ENCODE assay signal across 8 cellular contexts in the genomic region with DNA sequence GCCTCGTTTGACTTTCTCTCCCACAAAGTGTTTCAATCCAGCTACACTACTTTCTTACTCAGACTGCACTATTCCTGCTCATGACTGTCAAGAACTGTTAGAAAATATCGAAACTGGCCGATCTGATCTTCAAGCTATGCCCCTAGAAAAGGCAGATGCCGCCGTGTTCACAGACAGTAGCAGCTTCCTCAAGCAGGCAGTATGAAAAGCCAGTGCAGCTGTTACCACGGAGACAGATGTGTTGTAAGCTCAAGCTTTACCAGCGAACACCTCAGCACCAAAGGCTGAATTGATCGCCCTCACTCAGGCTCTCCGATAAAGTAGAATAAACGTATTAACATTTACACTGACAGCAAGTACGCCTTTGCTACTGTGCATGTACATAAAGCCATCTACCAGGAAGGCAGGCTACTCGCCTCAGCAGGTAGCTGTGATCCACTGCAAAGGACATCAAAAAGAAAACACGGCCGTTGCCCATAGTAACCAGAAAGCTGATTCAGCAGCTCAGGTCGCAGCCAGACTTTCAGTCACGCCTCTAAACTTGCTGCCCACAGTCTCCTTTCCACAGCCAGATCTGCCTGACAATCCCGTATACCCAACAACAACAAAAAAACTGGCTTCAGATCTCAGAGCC.
A peak's percentile ranks its signal among the peaks of the same experiment; 100 is the strongest.
DNase-seq lines count a peak whose midpoint lies in the region; ATAC-seq and TF ChIP-seq lines count a peak whose summit lies in the region.
"Not testable (repeated sequence)": the region's sequence is repeated elsewhere in the genome, so short reads cannot be mapped to it uniquely, and the experiment has no call there.

No MANE protein-coding gene starts in this region.

- not testable (repeated sequence) for H2BK5ac ChIP-seq in trophoblast cell (ENCODE audit: low read depth, low read length, poor library complexity)

- intact Hi-C loops in activated T-helper 2 cell treated with anti-CD3 and anti-CD28 coated beads, Interferon-gamma antibody, Interleukin-2, Interleukin-4, amounts not matched to agents 10 μg/mL and 5 μg/mL and 100 μg/mL, durations not matched to agents 14 hours and 24 hours and 36 hours (cut with micrococcal nuclease) = not testable (repeated sequence)

- H2AK5ac ChIP-seq in trophoblast cell (ENCODE audit: low read length) = not testable (repeated sequence)

- H3K36me3 Mint-ChIP-seq in WTC11; activated T-helper 2 cell treated with anti-CD3 and anti-CD28 coated beads, Interferon-gamma antibody, Interleukin-2, Interleukin-4, amounts not matched to agents 10 μg/mL and 5 μg/mL and 100 μg/mL, durations not matched to agents 14 hours and 24 hours and 36 hours (ENCODE audit: low read depth): not testable (repeated sequence)

- ATAC-seq in WTC11 = not testable (repeated sequence)

- not testable (repeated sequence) for H3K4me1 ChIP-seq in trophoblast cell (ENCODE audit: control insufficient read depth in 1 of 2, insufficient read depth in 2 of 2, low read length in 2 of 2)

- not testable (repeated sequence) for H3K27ac Mint-ChIP-seq in WTC11; activated T-helper 2 cell treated with anti-CD3 and anti-CD28 coated beads, Interferon-gamma antibody, Interleukin-2, Interleukin-4, amounts not matched to agents 10 μg/mL and 5 μg/mL and 100 μg/mL, durations not matched to agents 14 hours and 24 hours and 36 hours

- not testable (repeated sequence) for H3K9me3 Mint-ChIP-seq in WTC11; activated T-helper 2 cell treated with anti-CD3 and anti-CD28 coated beads, Interferon-gamma antibody, Interleukin-2, Interleukin-4, amounts not matched to agents 10 μg/mL and 5 μg/mL and 100 μg/mL, durations not matched to agents 14 hours and 24 hours and 36 hours

- not testable (repeated sequence) for H3K79me2 ChIP-seq in trophoblast cell (ENCODE audit: control insufficient read depth, insufficient read depth, low read length, poor library complexity)

- H3K4me3 Mint-ChIP-seq in WTC11; activated T-helper 2 cell treated with anti-CD3 and anti-CD28 coated beads, Interferon-gamma antibody, Interleukin-2, Interleukin-4, amounts not matched to agents 10 μg/mL and 5 μg/mL and 100 μg/mL, durations not matched to agents 14 hours and 24 hours and 36 hours (ENCODE audit: low read depth): not testable (repeated sequence)

- not testable (repeated sequence) for H3K27ac ChIP-seq in coronary artery; trophoblast cell (ENCODE audit: low read depth, low read length)

- H3K14ac ChIP-seq in trophoblast cell (ENCODE audit: low read length) = not testable (repeated sequence)

- H3K36me3 ChIP-seq in kidney epithelial cell (ENCODE audit: control insufficient read depth, insufficient read depth, low read length); trophoblast cell (ENCODE audit: control insufficient read depth in 1 of 2, insufficient read depth in 2 of 2, low read length in 2 of 2): not testable (repeated sequence)

- H2BK120ac ChIP-seq in trophoblast cell (ENCODE audit: insufficient read depth, low read length, poor library complexity) = not testable (repeated sequence)

- H3K4ac ChIP-seq in trophoblast cell (ENCODE audit: low read depth, low read length) = not testable (repeated sequence)

- DNase-seq in GM12865 (ENCODE audit: low read depth) (peak; percentile 38), NCI-H2227 treated with DMSO at 0.1 percent for 48 hours (lab: John Stamatoyannopoulos, UW) (peak; percentile 34), WTC11 (ENCODE audit: low spot score) (peak; percentile 38), kidney epithelial cell (ENCODE audit: low read depth) (peak; percentile 44), trophoblast cell (peak; percentile 14 to 44), superior temporal gyrus (ENCODE audit: extremely low spot score) (peak; percentile 8)
- peak; percentile 13 for DNase-seq in activated T-helper 2 cell treated with anti-CD3 and anti-CD28 coated beads, Interferon-gamma antibody, Interleukin-2, Interleukin-4, amounts not matched to agents 10 μg/mL and 5 μg/mL and 100 μg/mL, durations not matched to agents 14 hours and 24 hours and 36 hours (ENCODE audit: low spot score)
- not testable (repeated sequence) for DNase-seq in coronary artery (ENCODE audit: low spot score)

- not testable (repeated sequence) for H3K4me2 ChIP-seq in trophoblast cell (ENCODE audit: low read length)

- not testable (repeated sequence) for TF ChIP-seq CTCF in GM12865 (IDR thresholded peaks at IDR 0.05; ENCODE audit: insufficient read depth, low read depth, low read length, missing control alignments); WTC11 (IDR thresholded peaks at IDR 0.05); coronary artery (IDR thresholded peaks at IDR 0.05); kidney epithelial cell (IDR thresholded peaks at IDR 0.05; ENCODE audit: insufficient read depth, low read length, poor library complexity, severe bottlenecking)

- H3K4me1 Mint-ChIP-seq in WTC11 = peaks cover 23% of the 10 kb centered on the region
- H3K4me1 Mint-ChIP-seq in activated T-helper 2 cell treated with anti-CD3 and anti-CD28 coated beads, Interferon-gamma antibody, Interleukin-2, Interleukin-4, amounts not matched to agents 10 μg/mL and 5 μg/mL and 100 μg/mL, durations not matched to agents 14 hours and 24 hours and 36 hours (ENCODE audit: low read depth) = not testable (repeated sequence)

- POLR2A ChIA-PET in WTC11 (lab: Charles Lee) = not testable (repeated sequence)

- not testable (repeated sequence) for H3K18ac ChIP-seq in trophoblast cell (ENCODE audit: low read length)

- H3K9me3 ChIP-seq in trophoblast cell (ENCODE audit: insufficient read depth, low read depth, low read length) = not testable (repeated sequence)

- CTCF ChIA-PET in WTC11 (lab: Charles Lee) = interaction anchor here (1.1 to 1.2 kb wide), 2 partner anchors 13 to 71 kb away, joined by 3 to 4 read pairs; no protein-coding TSS in a partner anchor

- H3K4me3 ChIP-seq in GM12865 (ENCODE audit: low read depth, low read length); kidney epithelial cell (ENCODE audit: low read depth, low read length); trophoblast cell (ENCODE audit: low read depth, low read length): not testable (repeated sequence)
- peak overlapping the region; percentile 8 for H3K4me3 ChIP-seq in coronary artery

- not testable (repeated sequence) for H3K9ac ChIP-seq in trophoblast cell (ENCODE audit: low read length)

- H3K79me1 ChIP-seq in trophoblast cell (ENCODE audit: low read length) = not testable (repeated sequence)

- not testable (repeated sequence) for H4K12ac ChIP-seq in trophoblast cell (ENCODE audit: low read depth, low read length)

- H4K8ac ChIP-seq in trophoblast cell (ENCODE audit: low read depth, low read length) = not testable (repeated sequence)

- H3K27me3 ChIP-seq in kidney epithelial cell (ENCODE audit: control insufficient read depth, insufficient read depth, low read length); trophoblast cell (ENCODE audit: insufficient read depth, low read length): not testable (repeated sequence)

- not testable (repeated sequence) for H4K91ac ChIP-seq in trophoblast cell (ENCODE audit: low read depth, low read length)

- not testable (repeated sequence) for H3K23ac ChIP-seq in trophoblast cell (ENCODE audit: low read length)

- WGBS in trophoblast cell (ENCODE audit: extremely low coverage, insufficient coverage, insufficient read length) = no CpG with 5 or more reads among the region's 17 CpGs

- H3K27me3 Mint-ChIP-seq in WTC11 (ENCODE audit: low read depth) = not testable (repeated sequence)
- peaks cover 11% of the 10 kb centered on the region for H3K27me3 Mint-ChIP-seq in activated T-helper 2 cell treated with anti-CD3 and anti-CD28 coated beads, Interferon-gamma antibody, Interleukin-2, Interleukin-4, amounts not matched to agents 10 μg/mL and 5 μg/mL and 100 μg/mL, durations not matched to agents 14 hours and 24 hours and 36 hours (ENCODE audit: low read depth)

- not testable (repeated sequence) for H2AFZ ChIP-seq in trophoblast cell (ENCODE audit: insufficient read depth, low read length, poor library complexity)

- H2BK12ac ChIP-seq in trophoblast cell (ENCODE audit: low read length) = not testable (repeated sequence)
